ENCODE assay signal across 17 cellular contexts in the genomic region with DNA sequence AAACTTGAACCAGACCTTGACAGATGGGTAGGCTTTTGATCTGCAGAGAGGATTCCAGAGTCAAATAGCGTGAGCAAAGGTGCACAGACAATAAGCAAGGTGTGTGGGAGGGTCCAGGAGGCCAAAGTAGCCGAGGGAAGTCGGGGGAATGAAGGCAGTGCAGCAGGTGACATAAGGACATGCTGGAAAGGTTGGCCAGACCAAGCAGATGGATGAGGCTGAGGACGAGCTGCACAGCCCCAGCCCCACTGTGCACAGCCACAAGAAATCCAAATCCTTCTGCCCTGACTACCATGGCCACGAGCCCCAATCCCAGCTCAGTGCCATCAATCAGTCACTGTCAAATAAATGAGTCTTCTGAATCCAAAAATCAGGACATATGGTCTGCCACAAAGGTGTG. TPM values are rescaled to one million over a fixed set of nuclear protein-coding genes. Genes with fewer than 3 reads are reported as not detected.
DNase-seq lines count a peak whose midpoint lies in the region; TF ChIP-seq lines count a peak whose summit lies in the region.
"Had no signal": no experiment of that assay in that cellular context is flagged by ENCODE, and none has a peak within 500 bp of the region (broad histone marks: within the 10 kb centered on the region; RNA-seq: fewer than 3 reads in every experiment).

No MANE protein-coding gene starts in this region.

- H3K4me1 ChIP-seq in Caco-2: peaks cover 6% of the 10 kb centered on the region; the same call in 1 of the 2 replicates
- no peaks in the 10 kb centered on the region for H3K4me1 ChIP-seq in effector memory CD4-positive, alpha-beta T cell (ENCODE audit: control insufficient read depth, insufficient read depth, low read length, poor library complexity, severe bottlenecking)
- H3K4me1 ChIP-seq: HAP-1 had no signal

- no peaks in the 10 kb centered on the region for H3K36me3 Mint-ChIP-seq in progenitor cell of endocrine pancreas (ENCODE audit: insufficient read depth)
- no peaks in the 10 kb centered on the region for H3K36me3 Mint-ChIP-seq in Caco-2 (ENCODE audit: insufficient read depth, unreplicated experiment)

- H3K36me3 ChIP-seq in Caco-2 (ENCODE audit: control insufficient read depth, insufficient read depth, low read length): no peaks in the 10 kb centered on the region
- no peaks in the 10 kb centered on the region for H3K36me3 ChIP-seq in effector memory CD4-positive, alpha-beta T cell (ENCODE audit: control insufficient read depth, insufficient read depth, low read length)
- H3K36me3 ChIP-seq: HAP-1 had no signal

- no peak for TF ChIP-seq CTCF in progenitor cell of endocrine pancreas (IDR thresholded peaks at IDR 0.05; ENCODE audit: unreplicated experiment)
- TF ChIP-seq CTCF in Caco-2 (IDR thresholded peaks at IDR 0.05; ENCODE audit: insufficient read depth in 1 of 2, low read depth in 1 of 2, low read length in 1 of 2, severe bottlenecking in 1 of 2, unreplicated experiment in 1 of 2): no peak
- no peak for TF ChIP-seq CTCF in GM20000 (IDR thresholded peaks at IDR 0.05; ENCODE audit: extremely low read depth, missing control alignments)

- H3K27me3 ChIP-seq in Caco-2 (replicated peaks; ENCODE audit: control insufficient read depth, insufficient read depth, low read length): no peaks in the 10 kb centered on the region
- no peaks in the 10 kb centered on the region for H3K27me3 ChIP-seq in effector memory CD4-positive, alpha-beta T cell (replicated peaks; ENCODE audit: control insufficient read depth, insufficient read depth, low read length, poor library complexity, severe bottlenecking)

- POLR2A ChIA-PET in Caco-2 (lab: Charles Lee): no interaction called here

- H3K4me3 Mint-ChIP-seq in progenitor cell of endocrine pancreas (ENCODE audit: low read depth) (no peak overlapping the region), Caco-2 (ENCODE audit: unreplicated experiment) (no peak overlapping the region)

- H3K4me3 ChIP-seq in Caco-2 (ENCODE audit: low read depth, low read length): no peak overlapping the region
- H3K4me3 ChIP-seq in effector memory CD4-positive, alpha-beta T cell (ENCODE audit: insufficient read depth, low read depth, low read length, poor library complexity, severe bottlenecking): no peak overlapping the region
- H3K4me3 ChIP-seq: HAP-1, SK-N-MC had no signal

- intact Hi-C loops in Caco-2 (cut with micrococcal nuclease; ENCODE audit: unreplicated experiment): no loop called here

- H3K27me3 Mint-ChIP-seq in progenitor cell of endocrine pancreas: peaks cover 25% of the 10 kb centered on the region
- no peaks in the 10 kb centered on the region for H3K27me3 Mint-ChIP-seq in Caco-2 (ENCODE audit: insufficient read depth, unreplicated experiment)

- no TSS peak for BruUV-seq in Caco-2 (replicated peaks; lab: Mats Ljungman, UMichigan)

- no peaks in the 10 kb centered on the region for H3K9me3 ChIP-seq in Caco-2
- H3K9me3 ChIP-seq in effector memory CD4-positive, alpha-beta T cell (ENCODE audit: control insufficient read depth, low read length): no peaks in the 10 kb centered on the region
- H3K9me3 ChIP-seq: HAP-1 had no signal

- no peaks in the 10 kb centered on the region for H3K9me3 Mint-ChIP-seq in progenitor cell of endocrine pancreas (ENCODE audit: low read depth)
- no peaks in the 10 kb centered on the region for H3K9me3 Mint-ChIP-seq in Caco-2 (ENCODE audit: unreplicated experiment)

- H3K27ac Mint-ChIP-seq in progenitor cell of endocrine pancreas: peak overlapping the region; percentile 34
- H3K27ac Mint-ChIP-seq in Caco-2 (ENCODE audit: unreplicated experiment): no peak overlapping the region

- peaks cover 52% of the 10 kb centered on the region for H3K4me1 Mint-ChIP-seq in progenitor cell of endocrine pancreas (ENCODE audit: low read depth)
- peaks cover 13% of the 10 kb centered on the region for H3K4me1 Mint-ChIP-seq in Caco-2 (ENCODE audit: low read depth, unreplicated experiment)

- in situ Hi-C loops in G401 (cut with HindIII; ENCODE audit: low sequenced_read_pairs): no loop called here

- CTCF ChIA-PET in Caco-2 (lab: Charles Lee): no interaction called here

- H3K27ac ChIP-seq in effector memory CD4-positive, alpha-beta T cell (ENCODE audit: insufficient read depth, low read length, poor library complexity, severe bottlenecking): no peak overlapping the region
- H3K27ac ChIP-seq: C4-2B, SK-N-MC had no signal

- peak; percentile 78 for DNase-seq in G401 (ENCODE audit: low spot score)
- peak; percentile 96 to 99 for DNase-seq in NCI-H524 (lab: John Stamatoyannopoulos, UW)
- peak; percentile 72 for DNase-seq in cerebellum (ENCODE audit: low spot score)
- DNase-seq in progenitor cell of endocrine pancreas (ENCODE audit: low spot score, unreplicated experiment): no peak
- DNase-seq in kidney tubule cell (ENCODE audit: low spot score): no peak
- no peak for DNase-seq in Caco-2
- no peak for DNase-seq in GM20000 (ENCODE audit: low spot score)
- DNase-seq in effector memory CD4-positive, alpha-beta T cell: no peak
- DNase-seq: DMS53, KBM-7, NCI-H1048, NCI-H510A, Right ventricle myocardium superior, T-helper 1 cell had no signal

RNA-seq across cellular contexts. Expression of gene TTC7B, which starts 5.4 kb away (rescaled TPM):
- total RNA-seq in G401 (2014; rRNA removed; shearing (Covaris generic)): 30.3 and 32.5 TPM in 2 replicates
- total RNA-seq in cerebellum: 26.3 TPM
- total RNA-seq in progenitor cell of endocrine pancreas: 46.6 and 47.0 TPM in 2 replicates
- total RNA-seq in Caco-2 (2022): 19.0 and 28.5 TPM in 2 replicates

Comparison
In these comparisons a context has a peak if more than half of its experiments do, and no peak if none do; other contexts are left out.
1. DNase-seq: peak in G401 (single experiment), NCI-H524 (2 of 2) and cerebellum (single experiment); none in progenitor cell of endocrine pancreas (single experiment), kidney tubule cell (single experiment), Caco-2 (0 of 2), GM20000 (single experiment) and effector memory CD4-positive, alpha-beta T cell (0 of 3).